Comparison of ENCODE assay signal across 8 cellular contexts in genomic region chr11:67119577-67120391, GRCh38. TPM values are rescaled to one million over a fixed set of nuclear protein-coding genes. Genes with fewer than 3 reads are reported as not detected.
DNase-seq lines count a peak whose midpoint lies in the region; ATAC-seq and TF ChIP-seq lines count a peak whose summit lies in the region.

No MANE protein-coding gene starts in this region.

- H3K4me1 Mint-ChIP-seq in CD4-positive, CD25-positive, alpha-beta regulatory T cell = peaks cover 9 to 44% (median 24%) of the 10 kb centered on the region in 4 donors

- no peaks in the 10 kb centered on the region for H3K27me3 ChIP-seq in CD4-positive, CD25-positive, alpha-beta regulatory T cell (ENCODE audit: control insufficient read depth, insufficient read depth, low read length)
- H3K27me3 ChIP-seq in ectodermal cell (ENCODE audit: control insufficient read depth, insufficient read depth, low read length, poor library complexity, severe bottlenecking) = peaks cover 8% of the 10 kb centered on the region

- peaks cover 15% of the 10 kb centered on the region for H3K27me3 Mint-ChIP-seq in CD4-positive, CD25-positive, alpha-beta regulatory T cell

- peaks cover 3% of the 10 kb centered on the region for H3K36me3 Mint-ChIP-seq in CD4-positive, CD25-positive, alpha-beta regulatory T cell

- peak overlapping the region; percentile 93 to 100 (median 100) for H3K4me3 Mint-ChIP-seq in CD4-positive, CD25-positive, alpha-beta regulatory T cell

- peak overlapping the region; percentile 95 for H3K4me3 ChIP-seq in CD4-positive, CD25-positive, alpha-beta regulatory T cell (ENCODE audit: low read depth, low read length)
- H3K4me3 ChIP-seq in ectodermal cell (ENCODE audit: insufficient read depth, low read depth, low read length) = peak overlapping the region; percentile 84

- H3K27ac Mint-ChIP-seq in CD4-positive, CD25-positive, alpha-beta regulatory T cell = peak overlapping the region; percentile 95 to 98 (median 97)

- H3K9me3 Mint-ChIP-seq in CD4-positive, CD25-positive, alpha-beta regulatory T cell = no peaks in the 10 kb centered on the region

- peak; percentile 69 for TF ChIP-seq CTCF in VCaP (conservative IDR thresholded peaks at IDR 0.05)

- no peaks in the 10 kb centered on the region for H3K9me3 ChIP-seq in CD4-positive, CD25-positive, alpha-beta regulatory T cell (ENCODE audit: control insufficient read depth in 2 of 2, low read length in 2 of 2)
- H3K9me3 ChIP-seq in ectodermal cell (ENCODE audit: control insufficient read depth, low read length) = no peaks in the 10 kb centered on the region

- no peaks in the 10 kb centered on the region for H3K36me3 ChIP-seq in CD4-positive, CD25-positive, alpha-beta regulatory T cell (ENCODE audit: control insufficient read depth, insufficient read depth, low read length)
- peaks cover 4% of the 10 kb centered on the region for H3K36me3 ChIP-seq in ectodermal cell (ENCODE audit: control insufficient read depth, insufficient read depth, low read length)

- peaks cover 32% of the 10 kb centered on the region for H3K4me1 ChIP-seq in CD4-positive, CD25-positive, alpha-beta regulatory T cell (ENCODE audit: control insufficient read depth, insufficient read depth, low read length, poor library complexity, severe bottlenecking)
- no peaks in the 10 kb centered on the region for H3K4me1 ChIP-seq in ectodermal cell (ENCODE audit: control insufficient read depth, insufficient read depth, low read length)

- no peak for ATAC-seq in CD4-positive, CD25-positive, alpha-beta regulatory T cell (ENCODE audit: low read depth in 2 of 2)
- peak; percentile 25 for ATAC-seq in GM19035 (IDR thresholded peaks at IDR 0.05; ENCODE audit: unreplicated experiment)
- peak; percentile 22 for ATAC-seq in HG03457 (IDR thresholded peaks at IDR 0.05; ENCODE audit: unreplicated experiment)

- 0 to 1% methylated on average over 63 of the region's 63 CpGs for WGBS in ectodermal cell, 2 experiments

- DNase-seq in CD4-positive, CD25-positive, alpha-beta regulatory T cell = peak in 2 of 3 donors; percentile 31 to 48
- DNase-seq in mesenteric fat pad (ENCODE audit: low spot score) = peak; percentile 87
- peak; percentile 55 for DNase-seq in superior temporal gyrus (ENCODE audit: extremely low spot score)
- DNase-seq in NCI-H510A (lab: John Stamatoyannopoulos, UW) = no peak

- peak overlapping the region; percentile 84 for H3K27ac ChIP-seq in CD4-positive, CD25-positive, alpha-beta regulatory T cell (ENCODE audit: insufficient read depth, low read length, poor library complexity, severe bottlenecking)
- peak overlapping the region; percentile 99 for H3K27ac ChIP-seq in VCaP
- peak overlapping the region; percentile 86 for H3K27ac ChIP-seq in ectodermal cell (ENCODE audit: insufficient read depth, low read depth, low read length, poor library complexity, severe bottlenecking)

RNA-seq across cellular contexts. Expression of gene KDM2A, which starts 0.7 kb away (rescaled TPM):
- total RNA-seq in CD4-positive, CD25-positive, alpha-beta regulatory T cell = 346 TPM
- polyA plus RNA-seq in CD4-positive, CD25-positive, alpha-beta regulatory T cell = 10 to 100 TPM; 10.7 to 14.4 (median 11.8) TPM
- 58.6 TPM for polyA plus RNA-seq in ectodermal cell (2013, experiment 1 of 4)
- 63.9 TPM for polyA plus RNA-seq in ectodermal cell (2013, experiment 2 of 4)
- 45.7 TPM for polyA plus RNA-seq in ectodermal cell (2013, experiment 3 of 4)
- 54.1 TPM for polyA plus RNA-seq in ectodermal cell (2013, experiment 4 of 4)
- 77.3 TPM for total RNA-seq in mesenteric fat pad

Comparison
In these comparisons a context has a peak if more than half of its experiments do, and no peak if none do; other contexts are left out.
1. ATAC-seq: peak in GM19035 (single experiment) and HG03457 (single experiment); none in CD4-positive, CD25-positive, alpha-beta regulatory T cell (0 of 2).
2. Peak in every context shown above with its lines, with median percentiles within 50 percentile points of each other: H3K27ac ChIP-seq.